Comparison of ENCODE assay signal across 7 cellular contexts in genomic region chr10:104518891-104519290, GRCh38.
"Had no signal": no experiment of that assay in that cellular context is flagged by ENCODE, and none has a peak within 500 bp of the region (broad histone marks: within the 10 kb centered on the region; RNA-seq: fewer than 3 reads in every experiment).

No MANE protein-coding gene starts in this region.

- H3K4me3 Mint-ChIP-seq: IgD-negative memory B cell had no signal

- H3K4me3 ChIP-seq: K562 had no signal

- H3K9me3 Mint-ChIP-seq: IgD-negative memory B cell had no signal

- H3K27ac ChIP-seq: HL-60 had no signal

- H3K4me1 Mint-ChIP-seq: IgD-negative memory B cell had no signal

- ATAC-seq: HepG2, K562 had no signal

- FAIRE-seq: HepG2, HTR-8/SVneo, K562 had no signal

- H3K36me3 Mint-ChIP-seq: IgD-negative memory B cell had no signal

- DNase-seq: IMR-90, KBM-7 had no signal
